32 cellular contexts compared by ENCODE assay signal in genomic region chr14:75217508-75218206, GRCh38.
"Had no signal": no experiment of that assay in that cellular context is flagged by ENCODE, and none has a peak within 500 bp of the region (broad histone marks: within the 10 kb centered on the region; RNA-seq: fewer than 3 reads in every experiment).

No MANE protein-coding gene starts in this region.

- H3K4me1 ChIP-seq: ascending aorta, pancreas, prostate gland, suprapubic skin had no signal

- DNase-seq: activated CD4-positive, alpha-beta memory T cell treated with anti-CD3 and anti-CD28 coated beads for 36 hours; activated CD4-positive, alpha-beta T cell treated with anti-CD3 and anti-CD28 coated beads, Interleukin-2, amount 10 ng/mL, durations not matched to agents 24 days and 14 days; activated CD4-positive, CD25-positive, alpha-beta regulatory T cell treated with anti-CD3 and anti-CD28 coated beads, Interleukin-2, amount 50 U/mL, for 72 hours; activated CD8-positive, alpha-beta memory T cell treated with anti-CD3 and anti-CD28 coated beads, Interleukin-2, amount 50 U/mL, for 4 hours; activated effector memory CD4-positive, alpha-beta T cell treated with anti-CD3 and anti-CD28 coated beads, Interleukin-2, amount 50 U/mL, for 16 hours; activated naive CD4-positive, alpha-beta T cell treated with anti-CD3 and anti-CD28 coated beads, Interleukin-2, amount 10 ng/mL, durations not matched to agents 7 days and 5 days; activated naive CD8-positive, alpha-beta T cell treated with anti-CD3 and anti-CD28 coated beads, Interleukin-2, amount 10 ng/mL, durations not matched to agents 7 days and 5 days; activated T-cell treated with anti-CD3 and anti-CD28 coated beads, Interleukin-2, amount 50 U/mL, for 1 hour; brain microvascular endothelial cell; caudate nucleus; foreskin fibroblast; head of caudate nucleus; hypothalamus; immature natural killer cell; kidney; left colon; naive B cell; nephron progenitor cell; retina; small intestine; stimulated activated CD4-positive, alpha-beta T cell treated with anti-CD3 and anti-CD28 coated beads, Interleukin-1b, Interleukin-23, amount 100 ng/mL, for 48 hours; stimulated activated CD4-positive, alpha-beta T cell treated with anti-CD3 and anti-CD28 coated beads, Interleukin-4, amount 100 ng/mL, for 4 hours; stimulated activated naive B cell treated with anti-CD40 and anti-IgM and Interleukin-4, amounts not matched to agents 10 μg/mL and 1 μg/mL and 100 μg/mL, for 72 hours; stomach; T-helper 9 cell; tibial artery had no signal

- H3K4me3 ChIP-seq: ascending aorta, pancreas, prostate gland, stomach, suprapubic skin, tibial artery had no signal

- H3K27ac ChIP-seq: ascending aorta, brain microvascular endothelial cell, neutrophil, pancreas, prostate gland, stomach, suprapubic skin, tibial artery had no signal

- H3K27me3 ChIP-seq: ascending aorta, brain microvascular endothelial cell, neutrophil, pancreas, stomach, suprapubic skin, tibial artery had no signal

- H3K9me3 ChIP-seq: ascending aorta, neutrophil, pancreas, prostate gland, stomach, suprapubic skin, tibial artery had no signal

- ATAC-seq: left colon; pancreas; sciatic nerve; stimulated activated naive B cell treated with anti-CD40 and anti-IgM and Interleukin-4, amounts not matched to agents 10 μg/mL and 1 μg/mL and 100 μg/mL, for 72 hours had no signal

- H3K36me3 ChIP-seq: ascending aorta, brain microvascular endothelial cell, neutrophil, pancreas, prostate gland, stomach, suprapubic skin, tibial artery had no signal
